In the genomic region with DNA sequence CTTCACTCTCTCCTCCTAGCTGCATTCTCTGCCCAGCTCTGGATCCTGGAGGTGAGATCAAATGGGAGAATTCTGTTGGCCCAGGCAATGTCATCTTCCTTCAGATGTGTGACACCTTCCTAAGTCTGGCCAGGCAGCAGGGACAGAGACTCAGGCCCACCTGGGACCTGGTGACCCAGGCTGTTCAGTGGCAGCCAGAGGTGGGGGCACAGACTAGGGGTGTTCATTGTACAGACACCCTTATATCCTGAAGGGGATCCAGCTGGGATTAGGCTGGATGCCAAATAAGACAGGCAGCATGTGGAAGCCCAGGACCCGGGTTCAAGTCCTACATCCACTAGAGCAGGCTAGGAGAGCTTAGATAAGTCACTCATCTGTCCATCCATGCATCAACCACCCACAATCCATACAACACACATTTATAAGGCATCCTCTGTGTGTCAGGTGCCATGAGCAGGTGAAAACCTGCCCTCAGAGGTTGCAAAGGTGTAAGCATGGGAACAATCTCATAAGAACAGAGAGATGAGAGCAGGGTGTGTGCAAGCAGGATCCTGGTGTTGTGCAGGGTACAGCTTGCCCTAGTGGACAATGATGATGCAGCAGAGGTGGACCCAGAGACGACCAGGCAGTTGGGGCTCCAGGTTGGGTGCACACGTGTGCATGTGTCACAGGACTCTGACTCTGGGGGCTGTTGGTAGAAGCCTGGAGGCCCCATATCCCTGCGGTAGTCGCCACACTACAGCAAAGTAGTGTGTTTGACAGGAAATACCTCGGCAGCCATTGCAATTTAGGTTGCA, we compare ENCODE assay signal across 1 cellular context.
TF ChIP-seq lines count a peak whose summit lies in the region.

No MANE protein-coding gene starts in this region.

TF ChIP-seq in IMR-90, 13 proteins besides CTCF, POLR2A, EP300 and RAD21:
- no peak for TF ChIP-seq MXI1 (IDR thresholded peaks at IDR 0.05; ENCODE audit: borderline replicate concordance, low read depth, low read length)
- TF ChIP-seq MAFK (IDR thresholded peaks at IDR 0.05; ENCODE audit: low read depth, low read length), result no peak
- TF ChIP-seq RFX5 (IDR thresholded peaks at IDR 0.05; ENCODE audit: low read depth, low read length), result no peak
- TF ChIP-seq FOS (IDR thresholded peaks at IDR 0.05; ENCODE audit: low read depth, low read length), result no peak
- no peak for TF ChIP-seq SMC3 (IDR thresholded peaks at IDR 0.05; ENCODE audit: low read depth, low read length)
- TF ChIP-seq BHLHE40 (IDR thresholded peaks at IDR 0.05; ENCODE audit: low read depth, low read length), result no peak
